ENCODE assay signal across 32 cellular contexts in the genomic region with DNA sequence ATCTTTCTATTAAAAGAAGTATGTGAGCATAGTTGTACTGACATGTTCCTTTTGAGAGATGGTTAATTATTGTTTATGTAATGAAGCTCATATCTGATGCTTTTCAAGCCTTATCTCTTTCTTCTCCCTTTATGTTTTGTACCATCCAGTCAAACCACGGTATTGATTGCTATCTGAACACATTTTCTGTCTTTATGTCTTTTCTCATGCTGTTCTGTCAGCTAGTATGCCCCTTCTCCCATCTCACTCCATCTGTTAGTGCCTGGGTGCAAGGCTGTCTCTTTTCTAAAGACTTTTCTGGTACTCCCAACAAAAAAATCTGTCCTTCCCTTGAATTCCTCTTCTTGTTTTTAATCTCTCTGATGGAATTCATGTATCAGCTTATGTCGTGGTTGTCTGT.
"Had no signal": no experiment of that assay in that cellular context is flagged by ENCODE, and none has a peak within 500 bp of the region (broad histone marks: within the 10 kb centered on the region; RNA-seq: fewer than 3 reads in every experiment).

No MANE protein-coding gene starts in this region.

- H3K27me3 ChIP-seq: ascending aorta, cardiac muscle cell had no signal

- H3K9me3 ChIP-seq: ascending aorta had no signal

- H3K36me3 Mint-ChIP-seq: activated CD4-positive, alpha-beta memory T cell treated with anti-CD3 and anti-CD28 coated beads for 36 hours; activated naive CD4-positive, alpha-beta T cell treated with anti-CD3 and anti-CD28 coated beads, Interleukin-2, amount 50 U/mL, for 72 hours; activated naive CD8-positive, alpha-beta T cell treated with anti-CD3 and anti-CD28 coated beads for 36 hours; brain had no signal

- H3K36me3 ChIP-seq: ascending aorta, cardiac muscle cell had no signal

- ATAC-seq: activated CD8-positive, alpha-beta T cell treated with anti-CD3 and anti-CD28 coated beads for 36 hours; activated naive CD4-positive, alpha-beta T cell treated with anti-CD3 and anti-CD28 coated beads, Interleukin-2, amount 50 U/mL, for 72 hours; activated T-cell treated with anti-CD3 and anti-CD28 coated beads, Interleukin-2, amount 50 U/mL, for 4 hours; activated T-cell treated with anti-CD3 and anti-CD28 coated beads, Interleukin-2, amount 50 U/mL, for 72 hours; activated T-helper 17 cell treated with anti-CD3 and anti-CD28 coated beads, Interleukin-2, amount 50 U/mL, for 72 hours; T-helper 17 cell had no signal

- H3K9me3 Mint-ChIP-seq: activated B cell treated with CpG ODN at 0.5 μM for 24 hours; activated CD4-positive, alpha-beta T cell treated with anti-CD3 and anti-CD28 coated beads, Interleukin-2, amount 10 ng/mL, durations not matched to agents 24 days and 14 days had no signal

- H3K27me3 Mint-ChIP-seq: activated B cell treated with CpG ODN at 0.5 μM for 24 hours; activated CD4-positive, alpha-beta memory T cell treated with anti-CD3 and anti-CD28 coated beads for 36 hours; activated CD4-positive, alpha-beta T cell treated with anti-CD3 and anti-CD28 coated beads, Interleukin-2, amount 10 ng/mL, durations not matched to agents 24 days and 14 days; activated CD8-positive, alpha-beta T cell treated with anti-CD3 and anti-CD28 coated beads for 36 hours; activated naive CD8-positive, alpha-beta T cell treated with anti-CD3 and anti-CD28 coated beads for 36 hours; activated T-helper 17 cell treated with anti-CD3 and anti-CD28 coated beads, Interleukin-2, amount 50 U/mL, for 72 hours; central memory CD8-positive, alpha-beta T cell; T-helper 17 cell had no signal

- H3K27ac ChIP-seq: ascending aorta, cardiac muscle cell, VCaP had no signal

- H3K27ac Mint-ChIP-seq: activated B cell treated with CpG ODN at 0.5 μM for 24 hours; activated CD4-positive, alpha-beta memory T cell treated with anti-CD3 and anti-CD28 coated beads for 36 hours; activated CD4-positive, alpha-beta T cell treated with anti-CD3 and anti-CD28 coated beads, Interleukin-2, amount 10 ng/mL, durations not matched to agents 24 days and 14 days; activated CD8-positive, alpha-beta T cell treated with anti-CD3 and anti-CD28 coated beads for 36 hours; activated naive CD4-positive, alpha-beta T cell treated with anti-CD3 and anti-CD28 coated beads for 36 hours; activated naive CD4-positive, alpha-beta T cell treated with anti-CD3 and anti-CD28 coated beads, Interleukin-2, amount 50 U/mL, for 72 hours; activated naive CD8-positive, alpha-beta T cell treated with anti-CD3 and anti-CD28 coated beads for 36 hours; activated T-cell treated with anti-CD3 and anti-CD28 coated beads, Interleukin-2, amount 50 U/mL, for 72 hours; activated T-helper 1 cell treated with anti-CD3 and anti-CD28 coated beads, Interleukin-12 subunit alpha, Interleukin-12 subunit beta, Interleukin-2, Interleukin-4 antibody, amounts not matched to agents 30 ng/mL and 10 ng/mL and 1 ng/mL, durations not matched to agents 14 hours and 24 hours and 36 hours; activated T-helper 17 cell treated with anti-CD3 and anti-CD28 coated beads, Interleukin-2, amount 50 U/mL, for 72 hours; T-helper 17 cell had no signal

- H3K4me3 ChIP-seq: ascending aorta, cardiac muscle cell had no signal

- H3K4me3 Mint-ChIP-seq: activated B cell treated with CpG ODN at 0.5 μM for 24 hours; activated CD4-positive, alpha-beta memory T cell treated with anti-CD3 and anti-CD28 coated beads for 36 hours; activated CD4-positive, alpha-beta T cell treated with anti-CD3 and anti-CD28 coated beads, Interleukin-2, amount 10 ng/mL, durations not matched to agents 24 days and 14 days; activated CD8-positive, alpha-beta T cell treated with anti-CD3 and anti-CD28 coated beads for 36 hours; activated naive CD4-positive, alpha-beta T cell treated with anti-CD3 and anti-CD28 coated beads for 36 hours; activated naive CD8-positive, alpha-beta T cell treated with anti-CD3 and anti-CD28 coated beads for 36 hours; activated T-cell treated with anti-CD3 and anti-CD28 coated beads, Interleukin-2, amount 50 U/mL, for 4 hours; activated T-cell treated with anti-CD3 and anti-CD28 coated beads, Interleukin-2, amount 50 U/mL, for 72 hours; activated T-helper 1 cell treated with anti-CD3 and anti-CD28 coated beads, Interleukin-12 subunit alpha, Interleukin-12 subunit beta, Interleukin-2, Interleukin-4 antibody, amounts not matched to agents 30 ng/mL and 10 ng/mL and 1 ng/mL, durations not matched to agents 14 hours and 24 hours and 36 hours; activated T-helper 17 cell treated with anti-CD3 and anti-CD28 coated beads, Interleukin-2, amount 50 U/mL, for 72 hours; brain; central memory CD8-positive, alpha-beta T cell; T-helper 17 cell had no signal

- H3K4me1 Mint-ChIP-seq: activated B cell treated with CpG ODN at 0.5 μM for 24 hours; activated CD4-positive, alpha-beta T cell treated with anti-CD3 and anti-CD28 coated beads, Interleukin-2, amount 10 ng/mL, durations not matched to agents 24 days and 14 days; activated naive CD8-positive, alpha-beta T cell treated with anti-CD3 and anti-CD28 coated beads for 36 hours; activated T-helper 17 cell treated with anti-CD3 and anti-CD28 coated beads, Interleukin-2, amount 50 U/mL, for 72 hours; brain; central memory CD8-positive, alpha-beta T cell; T-helper 17 cell had no signal

- DNase-seq: activated B cell treated with CpG ODN at 0.5 μM for 24 hours; activated CD4-positive, alpha-beta memory T cell treated with anti-CD3 and anti-CD28 coated beads for 36 hours; activated CD4-positive, alpha-beta T cell treated with anti-CD3 and anti-CD28 coated beads for 4 hours; activated CD4-positive, alpha-beta T cell treated with anti-CD3 and anti-CD28 coated beads, Interleukin-2, amount 10 ng/mL, durations not matched to agents 24 days and 14 days; activated CD4-positive, alpha-beta T cell treated with anti-CD3 and anti-CD28 coated beads, Interleukin-2, amount 50 U/mL, for 1 hour; activated CD4-positive, alpha-beta T cell treated with anti-CD3 and anti-CD28 coated beads, Interleukin-2, amount 50 U/mL, for 4 hours; activated CD4-positive, CD25-positive, alpha-beta regulatory T cell treated with anti-CD3 and anti-CD28 coated beads, Interleukin-2, amount 50 U/mL, for 72 hours; activated CD8-positive, alpha-beta memory T cell treated with anti-CD3 and anti-CD28 coated beads, Interleukin-2, amount 50 U/mL, for 4 hours; activated CD8-positive, alpha-beta T cell treated with anti-CD3 and anti-CD28 coated beads for 36 hours; activated effector memory CD4-positive, alpha-beta T cell treated with anti-CD3 and anti-CD28 coated beads, Interleukin-2, amount 50 U/mL, for 16 hours; activated gamma-delta T cell treated with Interleukin-2 at 50 U/mL for 16 hours; activated naive CD4-positive, alpha-beta T cell; activated naive CD4-positive, alpha-beta T cell treated with anti-CD3 and anti-CD28 coated beads for 36 hours; activated naive CD4-positive, alpha-beta T cell treated with anti-CD3 and anti-CD28 coated beads, Interleukin-2, amount 50 U/mL, for 16 hours; activated naive CD8-positive, alpha-beta T cell treated with anti-CD3 and anti-CD28 coated beads for 36 hours; activated T-cell treated with anti-CD3 and anti-CD28 coated beads for 4 hours; activated T-cell treated with anti-CD3 and anti-CD28 coated beads, Interleukin-2, amount 50 U/mL, for 1 hour; activated T-cell treated with anti-CD3 and anti-CD28 coated beads, Interleukin-2, amount 50 U/mL, for 4 hours; activated T-cell treated with anti-CD3 and anti-CD28 coated beads, Interleukin-2, amount 50 U/mL, for 72 hours; amygdala; anterior cingulate cortex; caudate nucleus; cerebellar nuclear complex; T-helper 17 cell had no signal

- H3K4me1 ChIP-seq: ascending aorta had no signal
